Comparison of ENCODE assay signal across 21 cellular contexts in genomic region chr2:120541972-120542670, GRCh38.
"Had no signal": no experiment of that assay in that cellular context is flagged by ENCODE, and none has a peak within 500 bp of the region (broad histone marks: within the 10 kb centered on the region; RNA-seq: fewer than 3 reads in every experiment).

No MANE protein-coding gene starts in this region.

- H3K36me3 ChIP-seq: esophagus squamous epithelium, pancreas, transverse colon had no signal

- DNase-seq: cerebellar nuclear complex; effector memory CD8-positive, alpha-beta T cell; esophagus squamous epithelium; head of caudate nucleus; kidney; left colon; mammary epithelial cell; mucosa of descending colon; occipital lobe; pancreas; stimulated activated CD4-positive, alpha-beta T cell treated with anti-CD3 and anti-CD28 coated beads, Interleukin-4, amount 100 ng/mL, for 1 hour; transverse colon had no signal

- H3K79me2 ChIP-seq: hepatocyte had no signal

- H3K9me3 Mint-ChIP-seq: dendritic cell treated with granulocyte-macrophage colony-stimulating factor and Interleukin-4, amounts not matched to agents 40 ng/mL and 50 ng/mL, for 4 days; effector memory CD8-positive, alpha-beta T cell; natural killer cell treated with Interleukin-12 subunit alpha and Interleukin-12 subunit beta and Interleukin-15 and Interleukin-18, amount 100 ng/mL, for 72 hours; stimulated activated memory B cell treated with anti-CD40 and anti-IgM and Interleukin-4, amounts not matched to agents 10 μg/mL and 1 μg/mL and 100 μg/mL, for 72 hours; stimulated activated naive CD8-positive, alpha-beta T cell treated with anti-CD3 and anti-CD28 coated beads, Interleukin-15, Interleukin-2, amounts not matched to agents 100 ng/mL and 50 ng/mL, for 24 hours had no signal

- H3K27me3 Mint-ChIP-seq: stimulated activated naive CD8-positive, alpha-beta T cell treated with anti-CD3 and anti-CD28 coated beads, Interleukin-15, Interleukin-2, amounts not matched to agents 100 ng/mL and 50 ng/mL, for 24 hours had no signal

- H3K4me3 Mint-ChIP-seq: dendritic cell treated with granulocyte-macrophage colony-stimulating factor and Interleukin-4, amounts not matched to agents 40 ng/mL and 50 ng/mL, for 4 days; effector memory CD8-positive, alpha-beta T cell; natural killer cell treated with Interleukin-12 subunit alpha and Interleukin-12 subunit beta and Interleukin-15 and Interleukin-18, amount 100 ng/mL, for 72 hours; stimulated activated memory B cell treated with anti-CD40 and anti-IgM and Interleukin-4, amounts not matched to agents 10 μg/mL and 1 μg/mL and 100 μg/mL, for 72 hours; stimulated activated naive CD8-positive, alpha-beta T cell treated with anti-CD3 and anti-CD28 coated beads, Interleukin-15, Interleukin-2, amounts not matched to agents 100 ng/mL and 50 ng/mL, for 24 hours had no signal

- H3K4me2 ChIP-seq: hepatocyte, smooth muscle cell had no signal

- H3K27ac Mint-ChIP-seq: dendritic cell treated with granulocyte-macrophage colony-stimulating factor and Interleukin-4, amounts not matched to agents 40 ng/mL and 50 ng/mL, for 4 days; effector memory CD8-positive, alpha-beta T cell; natural killer cell treated with Interleukin-12 subunit alpha and Interleukin-12 subunit beta and Interleukin-15 and Interleukin-18, amount 100 ng/mL, for 72 hours; progenitor cell of endocrine pancreas; stimulated activated memory B cell treated with anti-CD40 and anti-IgM and Interleukin-4, amounts not matched to agents 10 μg/mL and 1 μg/mL and 100 μg/mL, for 72 hours; stimulated activated naive CD8-positive, alpha-beta T cell treated with anti-CD3 and anti-CD28 coated beads, Interleukin-15, Interleukin-2, amounts not matched to agents 100 ng/mL and 50 ng/mL, for 24 hours had no signal

- H3K36me3 Mint-ChIP-seq: natural killer cell treated with Interleukin-12 subunit alpha and Interleukin-12 subunit beta and Interleukin-15 and Interleukin-18, amount 100 ng/mL, for 72 hours; stimulated activated memory B cell treated with anti-CD40 and anti-IgM and Interleukin-4, amounts not matched to agents 10 μg/mL and 1 μg/mL and 100 μg/mL, for 72 hours had no signal

- H2AFZ ChIP-seq: hepatocyte had no signal

- H3K4me1 Mint-ChIP-seq: stimulated activated memory B cell treated with anti-CD40 and anti-IgM and Interleukin-4, amounts not matched to agents 10 μg/mL and 1 μg/mL and 100 μg/mL, for 72 hours had no signal

- H3K4me3 ChIP-seq: esophagus squamous epithelium, hepatocyte, mucosa of descending colon, pancreas, smooth muscle cell, transverse colon had no signal

- FAIRE-seq: colon, kidney, pancreas had no signal

- H3K27me3 ChIP-seq: hepatocyte, pancreas, transverse colon had no signal

- H3K9me3 ChIP-seq: esophagus squamous epithelium, mucosa of descending colon, pancreas, transverse colon had no signal

- ATAC-seq: effector memory CD8-positive, alpha-beta T cell; left colon; sciatic nerve had no signal

- H3K27ac ChIP-seq: esophagus squamous epithelium, pancreas, transverse colon had no signal
